In genomic region chr22:19730662-19731360, GRCh38 we compare ENCODE assay signal across 1 cellular context.
TF ChIP-seq lines count a peak whose summit lies in the region.

No MANE protein-coding gene starts in this region.

TF ChIP-seq in GM12878, 131 proteins besides CTCF, POLR2A, EP300 and RAD21 (continued from another document):
- TF ChIP-seq ZBTB4 (CRISPR knock-in tag; IDR thresholded peaks at IDR 0.05) (no peak), HDAC2 (IDR thresholded peaks at IDR 0.05) (no peak), EZH2 (IDR thresholded peaks at IDR 0.05; ENCODE audit: borderline replicate concordance, control insufficient read depth, low read depth, low read length) (no peak), CREM (IDR thresholded peaks at IDR 0.05; ENCODE audit: low read depth) (no peak), NR2C1 (IDR thresholded peaks at IDR 0.05) (no peak), MTA2 (IDR thresholded peaks at IDR 0.05; ENCODE audit: low read depth) (no peak), IRF4 (IDR thresholded peaks at IDR 0.05; ENCODE audit: low read depth, low read length) (no peak), HDGF (IDR thresholded peaks at IDR 0.05) (no peak), E2F8 (IDR thresholded peaks at IDR 0.05; ENCODE audit: low read depth, partially characterized antibody) (no peak), ZNF24 (IDR thresholded peaks at IDR 0.05) (no peak), NRF1 (conservative IDR thresholded peaks at IDR 0.05; ENCODE audit: low read depth, low read length) (no peak), ZBTB33 (IDR thresholded peaks at IDR 0.05) (no peak), NBN (IDR thresholded peaks at IDR 0.05) (0 out of 2 replicates have a peak, but pooled peaks have one; percentile 56), NKRF (conservative IDR thresholded peaks at IDR 0.05) (no peak), RB1 (IDR thresholded peaks at IDR 0.05; ENCODE audit: borderline replicate concordance) (peak; percentile 62; the same call in 1 of the 2 replicates), DPF2 (IDR thresholded peaks at IDR 0.05) (peak; percentile 35; the same call in 1 of the 2 replicates), SIX5 (IDR thresholded peaks at IDR 0.05; ENCODE audit: low read depth, low read length, severe bottlenecking) (no peak), STAT3 (IDR thresholded peaks at IDR 0.05; ENCODE audit: low read depth, low read length) (no peak), SUZ12 (IDR thresholded peaks at IDR 0.05; ENCODE audit: unreplicated experiment) (no peak), CBX3 (IDR thresholded peaks at IDR 0.05; ENCODE audit: borderline replicate concordance, low read depth) (no peak), ASH2L (IDR thresholded peaks at IDR 0.05; ENCODE audit: borderline replicate concordance, low read depth) (no peak), BCL3 (IDR thresholded peaks at IDR 0.05; ENCODE audit: borderline replicate concordance, insufficient read depth, low read depth, low read length, poor library complexity, severe bottlenecking) (no peak), WRNIP1 (IDR thresholded peaks at IDR 0.05; ENCODE audit: borderline replicate concordance, low read depth, low read length) (no peak), ZNF274 (IDR thresholded peaks at IDR 0.05; ENCODE audit: insufficient read depth, insufficient read length) (no peak), RELA (IDR thresholded peaks at IDR 0.05; ENCODE audit: borderline replicate concordance, partially characterized antibody) (peak; percentile 61), SMAD1 (IDR thresholded peaks at IDR 0.05; ENCODE audit: low read depth, partially characterized antibody) (no peak), RBBP5 (conservative IDR thresholded peaks at IDR 0.05) (no peak), E2F4 (IDR thresholded peaks at IDR 0.05; ENCODE audit: low read depth, low read length) (no peak), EGR1 (IDR thresholded peaks at IDR 0.05; ENCODE audit: borderline replicate concordance in 1 of 2, low read depth in 2 of 2, low read length in 2 of 2) (no peak), SIN3A (IDR thresholded peaks at IDR 0.05; ENCODE audit: low read depth, low read length) (no peak), IKZF1 (conservative IDR thresholded peaks at IDR 0.05) (0 out of 2 replicates have a peak, but pooled peaks have one; percentile 21), NR2C2 (IDR thresholded peaks at IDR 0.05; ENCODE audit: borderline replicate concordance, control insufficient read depth, insufficient read length, low read depth) (no peak), BCLAF1 (IDR thresholded peaks at IDR 0.05) (no peak), BRCA1 (IDR thresholded peaks at IDR 0.05; ENCODE audit: low read depth, low read length) (no peak), TCF12 (IDR thresholded peaks at IDR 0.05; ENCODE audit: low read depth, low read length) (no peak), FOXM1 (IDR thresholded peaks at IDR 0.05; ENCODE audit: low read depth, low read length) (no peak), CUX1 (IDR thresholded peaks at IDR 0.05; ENCODE audit: insufficient replicate concordance, low read depth, low read length) (no peak), NR2F1 (conservative IDR thresholded peaks at IDR 0.05) (no peak)
